9 cellular contexts compared by ENCODE assay signal in genomic region chr21:36125513-36126121, GRCh38. TPM values are rescaled to one million over a fixed set of nuclear protein-coding genes. Genes with fewer than 3 reads are reported as not detected.
A peak's percentile ranks its signal among the peaks of the same experiment; 100 is the strongest.
DNase-seq lines count a peak whose midpoint lies in the region; ATAC-seq and TF ChIP-seq lines count a peak whose summit lies in the region.
"Had no signal": no experiment of that assay in that cellular context is flagged by ENCODE, and none has a peak within 500 bp of the region (broad histone marks: within the 10 kb centered on the region; RNA-seq: fewer than 3 reads in every experiment).

No MANE protein-coding gene starts in this region.

- no peaks in the 10 kb centered on the region for H3K27me3 ChIP-seq in heart right ventricle

- H3K4me3 Mint-ChIP-seq in activated naive CD4-positive, alpha-beta T cell treated with anti-CD3 and anti-CD28 coated beads for 36 hours: no peak overlapping the region

- H3K36me3 Mint-ChIP-seq in activated naive CD4-positive, alpha-beta T cell treated with anti-CD3 and anti-CD28 coated beads for 36 hours (ENCODE audit: low read depth): no peaks in the 10 kb centered on the region

- TF ChIP-seq CTCF in heart right ventricle (IDR thresholded peaks at IDR 0.05): peak; percentile 82 to 97 (median 92)

- H3K4me1 Mint-ChIP-seq in activated naive CD4-positive, alpha-beta T cell treated with anti-CD3 and anti-CD28 coated beads for 36 hours (ENCODE audit: low read depth): peaks cover 8% of the 10 kb centered on the region

- H3K27me3 Mint-ChIP-seq in activated naive CD4-positive, alpha-beta T cell treated with anti-CD3 and anti-CD28 coated beads for 36 hours (ENCODE audit: low read depth): no peaks in the 10 kb centered on the region

- peaks cover 0 to 18% (median 6%) of the 10 kb centered on the region in 9 donors for H3K4me1 ChIP-seq in heart right ventricle

- CTCF ChIA-PET in activated naive CD4-positive, alpha-beta T cell treated with anti-CD3 and anti-CD28 coated beads for 36 hours (lab: Charles Lee): interaction anchor here (0.6 to 2.3 kb wide), 10 partner anchors 8 to 1661 kb away, joined by 3 to 9 read pairs (median 4); no protein-coding TSS in a partner anchor

- DNase-seq in DMS53 treated with DMSO at 0.1 percent for 48 hours (lab: John Stamatoyannopoulos, UW; ENCODE audit: unreplicated experiment) (peak; percentile 29), RPMI7951 (ENCODE audit: low read depth) (peak; percentile 46), heart right ventricle (peak in 1 of 2 donors; percentile 45), sciatic nerve (ENCODE audit: low spot score) (peak; percentile 76), occipital lobe (lab: John Stamatoyannopoulos, UW) (no peak), NCI-H524 treated with DMSO at 0.1 percent for 48 hours (lab: John Stamatoyannopoulos, UW) (no peak)
- DNase-seq in Jurkat, Clone E6-1 (ENCODE audit: low read depth, low spot score): peak; percentile 75
- peak; percentile 74 for DNase-seq in activated naive CD4-positive, alpha-beta T cell treated with anti-CD3 and anti-CD28 coated beads for 36 hours

- peak overlapping the region in 1 of 10 donors; percentile 27 for H3K27ac ChIP-seq in heart right ventricle
- H3K27ac ChIP-seq: SK-N-MC had no signal

- peak in 2 of 8 donors; percentile 29 to 56 for ATAC-seq in heart right ventricle
- ATAC-seq in sciatic nerve: peak; percentile 39

- no peaks in the 10 kb centered on the region for H3K9me3 ChIP-seq in heart right ventricle

- H3K27ac Mint-ChIP-seq in activated naive CD4-positive, alpha-beta T cell treated with anti-CD3 and anti-CD28 coated beads for 36 hours: no peak overlapping the region

- WGBS in heart right ventricle, 2 donors: 31 to 34% methylated on average over 8 of the region's 8 CpGs

- H3K36me3 ChIP-seq in heart right ventricle: no peaks in the 10 kb centered on the region

- intact Hi-C loops in activated naive CD4-positive, alpha-beta T cell treated with anti-CD3 and anti-CD28 coated beads for 36 hours (cut with micrococcal nuclease): loop anchor here (1.0 kb wide), 1 partner anchor 13 kb away; no protein-coding TSS in a partner anchor
- intact Hi-C loops in heart right ventricle (cut with DNase I) (no loop called here), sciatic nerve (cut with DNase I) (no loop called here)

- no peak overlapping the region for H3K4me3 ChIP-seq in Jurkat, Clone E6-1 (ENCODE audit: low read length)
- no peak overlapping the region for H3K4me3 ChIP-seq in heart right ventricle
- H3K4me3 ChIP-seq: SK-N-MC had no signal

- H3K9me3 Mint-ChIP-seq in activated naive CD4-positive, alpha-beta T cell treated with anti-CD3 and anti-CD28 coated beads for 36 hours: no peaks in the 10 kb centered on the region

RNA-seq across cellular contexts. Expression of gene CBR3, which starts 9.3 kb away (rescaled TPM):
- 1.6 TPM for polyA plus RNA-seq in Jurkat, Clone E6-1 (2012; ENCODE audit: insufficient read depth, insufficient read length)
- 32.9 and 41.7 TPM in 2 replicates for total RNA-seq in RPMI7951 (2014; rRNA removed; shearing (Covaris generic))
- 10 to 100 TPM; 13.3 to 13.7 TPM for total RNA-seq in activated naive CD4-positive, alpha-beta T cell treated with anti-CD3 and anti-CD28 coated beads for 36 hours
- total RNA-seq in heart right ventricle: 1 to 10 TPM in 9 of 10 donors, under 1 TPM in 1; 0.99 to 5.8 (median 1.8) TPM
- polyA plus RNA-seq in heart right ventricle: 10 to 100 TPM in 1 of 2 donors, 1 to 10 TPM in 1; 3.7 to 10.4 TPM
- 15.4 TPM for total RNA-seq in sciatic nerve
- total RNA-seq in occipital lobe: 0.78 TPM

RNA-seq across cellular contexts. Expression of gene DOP1B, which starts 31.0 kb away (rescaled TPM):
- polyA plus RNA-seq in Jurkat, Clone E6-1 (2012; ENCODE audit: insufficient read depth, insufficient read length): 9.6 TPM
- 7.6 and 8.1 TPM in 2 replicates for total RNA-seq in RPMI7951 (2014; rRNA removed; shearing (Covaris generic))
- total RNA-seq in activated naive CD4-positive, alpha-beta T cell treated with anti-CD3 and anti-CD28 coated beads for 36 hours: 10 to 100 TPM; 16.4 to 19.6 TPM
- total RNA-seq in heart right ventricle (10 to 100 TPM; 11.4 to 21.2 (median 15.2) TPM), sciatic nerve (15.6 TPM), occipital lobe (30.9 TPM)
- polyA plus RNA-seq in heart right ventricle: 1 to 10 TPM; 2.3 to 6.4 TPM

RNA-seq across cellular contexts. Expression of gene CBR1, which starts 55.8 kb away (rescaled TPM):
- polyA plus RNA-seq in Jurkat, Clone E6-1 (2012; ENCODE audit: insufficient read depth, insufficient read length): not detected
- 210 and 283 TPM in 2 replicates for total RNA-seq in RPMI7951 (2014; rRNA removed; shearing (Covaris generic))
- 10 to 100 TPM; 27.7 to 30.4 TPM for total RNA-seq in activated naive CD4-positive, alpha-beta T cell treated with anti-CD3 and anti-CD28 coated beads for 36 hours
- total RNA-seq in heart right ventricle: 10 to 100 TPM in 9 of 10 donors, 1 to 10 TPM in 1; 7.7 to 34.8 (median 17.6) TPM
- polyA plus RNA-seq in heart right ventricle: 10 to 100 TPM; 15.7 to 61.2 TPM
- total RNA-seq in sciatic nerve: 74.5 TPM
- 23.2 TPM for total RNA-seq in occipital lobe

Comparison
In these comparisons a context has a peak if more than half of its experiments do, and no peak if none do; other contexts are left out.
1. DNase-seq: peak in DMS53 treated with DMSO at 0.1 percent for 48 hours (single experiment), Jurkat, Clone E6-1 (single experiment), RPMI7951 (single experiment), activated naive CD4-positive, alpha-beta T cell treated with anti-CD3 and anti-CD28 coated beads for 36 hours (single experiment) and sciatic nerve (single experiment); none in occipital lobe (single experiment) and NCI-H524 treated with DMSO at 0.1 percent for 48 hours (single experiment).